18 cellular contexts compared by ENCODE assay signal in genomic region chr21:42242611-42243010, GRCh38. TPM values are rescaled to one million over a fixed set of nuclear protein-coding genes. Genes with fewer than 3 reads are reported as not detected.
A peak's percentile ranks its signal among the peaks of the same experiment; 100 is the strongest.
DNase-seq lines count a peak whose midpoint lies in the region; ATAC-seq lines count a peak whose summit lies in the region.
"Had no signal": no experiment of that assay in that cellular context is flagged by ENCODE, and none has a peak within 500 bp of the region (broad histone marks: within the 10 kb centered on the region; RNA-seq: fewer than 3 reads in every experiment).

No MANE protein-coding gene starts in this region.

- H3K4me2 ChIP-seq in BLaER1 = peak overlapping the region; percentile 74

- no peak overlapping the region for H3K4me3 ChIP-seq in BLaER1

- no peak for ATAC-seq in central memory CD8-positive, alpha-beta T cell (replicated peaks; ENCODE audit: extremely low read depth, poor library complexity, severe bottlenecking)
- peak; percentile 65 to 74 for ATAC-seq in naive B cell (ENCODE audit: low read depth in 2 of 2)
- ATAC-seq: PC-3 had no signal

- no peak overlapping the region for H3K4me3 Mint-ChIP-seq in central memory CD8-positive, alpha-beta T cell
- peak overlapping the region in 7 of 8 donors; percentile 2 to 74 (median 35) for H3K4me3 Mint-ChIP-seq in naive B cell
- H3K4me3 Mint-ChIP-seq in activated naive CD4-positive, alpha-beta T cell treated with anti-CD3 and anti-CD28 coated beads, Interleukin-2, amount 10 ng/mL, durations not matched to agents 7 days and 5 days = no peak overlapping the region

- CTCF ChIA-PET in activated naive CD4-positive, alpha-beta T cell treated with anti-CD3 and anti-CD28 coated beads, Interleukin-2, amount 10 ng/mL, durations not matched to agents 7 days and 5 days (lab: Charles Lee) = interaction anchor here (1.0 to 2.5 kb wide), 4 partner anchors 8 to 97 kb away, joined by 3 to 5 read pairs (median 4); no protein-coding TSS in a partner anchor

- no peaks in the 10 kb centered on the region for H3K27me3 Mint-ChIP-seq in central memory CD8-positive, alpha-beta T cell
- H3K27me3 Mint-ChIP-seq in naive B cell = no peaks in the 10 kb centered on the region
- H3K27me3 Mint-ChIP-seq in activated naive CD4-positive, alpha-beta T cell treated with anti-CD3 and anti-CD28 coated beads, Interleukin-2, amount 10 ng/mL, durations not matched to agents 7 days and 5 days = peaks cover 7% of the 10 kb centered on the region

- H3K9me3 Mint-ChIP-seq in central memory CD8-positive, alpha-beta T cell = no peaks in the 10 kb centered on the region
- H3K9me3 Mint-ChIP-seq in naive B cell = no peaks in the 10 kb centered on the region
- no peaks in the 10 kb centered on the region for H3K9me3 Mint-ChIP-seq in activated naive CD4-positive, alpha-beta T cell treated with anti-CD3 and anti-CD28 coated beads, Interleukin-2, amount 10 ng/mL, durations not matched to agents 7 days and 5 days

- peaks cover 11% of the 10 kb centered on the region for H3K36me3 Mint-ChIP-seq in central memory CD8-positive, alpha-beta T cell (ENCODE audit: insufficient read depth)
- peaks cover 0 to 12% of the 10 kb centered on the region in 2 donors for H3K36me3 Mint-ChIP-seq in naive B cell
- no peaks in the 10 kb centered on the region for H3K36me3 Mint-ChIP-seq in activated naive CD4-positive, alpha-beta T cell treated with anti-CD3 and anti-CD28 coated beads, Interleukin-2, amount 10 ng/mL, durations not matched to agents 7 days and 5 days

- H3K27ac ChIP-seq in BLaER1 (no peak overlapping the region), KOPT-K1 (ENCODE audit: low read depth, low read length, poor library complexity, severe bottlenecking) (peak overlapping the region; percentile 29)
- H3K27ac ChIP-seq: C4-2B, RWPE1 had no signal

- H3K27ac Mint-ChIP-seq in central memory CD8-positive, alpha-beta T cell (ENCODE audit: low read depth) = peak overlapping the region; percentile 24
- peak overlapping the region in 5 of 6 donors; percentile 2 to 76 (median 20) for H3K27ac Mint-ChIP-seq in naive B cell
- no peak overlapping the region for H3K27ac Mint-ChIP-seq in activated naive CD4-positive, alpha-beta T cell treated with anti-CD3 and anti-CD28 coated beads, Interleukin-2, amount 10 ng/mL, durations not matched to agents 7 days and 5 days

- H3K4me1 ChIP-seq in BLaER1 = peaks cover 72% of the 10 kb centered on the region

- H3K27me3 ChIP-seq in BLaER1 = peaks cover 21% of the 10 kb centered on the region

- peaks cover 34% of the 10 kb centered on the region for H3K4me1 Mint-ChIP-seq in central memory CD8-positive, alpha-beta T cell
- peaks cover 37 to 54% (median 49%) of the 10 kb centered on the region in 3 donors for H3K4me1 Mint-ChIP-seq in naive B cell
- peaks cover 35% of the 10 kb centered on the region for H3K4me1 Mint-ChIP-seq in activated naive CD4-positive, alpha-beta T cell treated with anti-CD3 and anti-CD28 coated beads, Interleukin-2, amount 10 ng/mL, durations not matched to agents 7 days and 5 days

- H3K9ac ChIP-seq in BLaER1 = no peak overlapping the region

- peaks cover 100% of the 10 kb centered on the region for H4K20me1 ChIP-seq in BLaER1

- no peaks in the 10 kb centered on the region for H3K9me3 ChIP-seq in BLaER1
- H3K9me3 ChIP-seq in KOPT-K1 (ENCODE audit: insufficient read depth, low read length, poor library complexity, severe bottlenecking) = no peaks in the 10 kb centered on the region

- DNase-seq in central memory CD8-positive, alpha-beta T cell (ENCODE audit: low spot score in 2 of 2) = no peak
- DNase-seq in naive B cell (peak; percentile 47), SK-N-DZ (ENCODE audit: low spot score) (no peak)
- DNase-seq in activated naive CD4-positive, alpha-beta T cell treated with anti-CD3 and anti-CD28 coated beads, Interleukin-2, amount 10 ng/mL, durations not matched to agents 7 days and 5 days = no peak
- DNase-seq in central memory CD4-positive, alpha-beta T cell = no peak
- no peak for DNase-seq in activated CD8-positive, alpha-beta memory T cell treated with anti-CD3 and anti-CD28 coated beads for 24 hours
- DNase-seq: 8988T, DMS 273 treated with DMSO at 0.1 percent for 48 hours, EL, NCI-H1436 treated with DMSO at 0.1 percent for 48 hours, NCI-H2029 treated with DMSO at 0.1 percent for 48 hours, NCI-H2171 treated with DMSO at 0.1 percent for 48 hours, NCI-H446 treated with DMSO at 0.1 percent for 48 hours, PC-3 had no signal

- H3K36me3 ChIP-seq in BLaER1 = peaks cover 12% of the 10 kb centered on the region
- H3K36me3 ChIP-seq in KOPT-K1 (ENCODE audit: insufficient read depth, low read length) = no peaks in the 10 kb centered on the region

RNA-seq across cellular contexts. Expression of gene ABCG1, which starts 23.7 kb away (rescaled TPM):
- polyA plus RNA-seq in naive B cell (ENCODE audit: low read depth in 6 of 6) = 10 to 100 TPM; 20.7 to 34.3 (median 25.1) TPM
- polyA plus RNA-seq in SK-N-DZ (2014; cell fraction: cytosol; rRNA removed) = 0.09 and 0.12 TPM in 2 replicates
- polyA plus RNA-seq in SK-N-DZ (2014; cell fraction: nucleus; rRNA removed) = not detected in 2 replicates

Comparison
In these comparisons a context has a peak if more than half of its experiments do, and no peak if none do; other contexts are left out.
1. H3K4me3 Mint-ChIP-seq: peak in naive B cell (7 of 8); none in central memory CD8-positive, alpha-beta T cell (single experiment) and activated naive CD4-positive, alpha-beta T cell treated with anti-CD3 and anti-CD28 coated beads, Interleukin-2, amount 10 ng/mL, durations not matched to agents 7 days and 5 days (single experiment).